Comparison of ENCODE assay signal across 8 cellular contexts in the genomic region with DNA sequence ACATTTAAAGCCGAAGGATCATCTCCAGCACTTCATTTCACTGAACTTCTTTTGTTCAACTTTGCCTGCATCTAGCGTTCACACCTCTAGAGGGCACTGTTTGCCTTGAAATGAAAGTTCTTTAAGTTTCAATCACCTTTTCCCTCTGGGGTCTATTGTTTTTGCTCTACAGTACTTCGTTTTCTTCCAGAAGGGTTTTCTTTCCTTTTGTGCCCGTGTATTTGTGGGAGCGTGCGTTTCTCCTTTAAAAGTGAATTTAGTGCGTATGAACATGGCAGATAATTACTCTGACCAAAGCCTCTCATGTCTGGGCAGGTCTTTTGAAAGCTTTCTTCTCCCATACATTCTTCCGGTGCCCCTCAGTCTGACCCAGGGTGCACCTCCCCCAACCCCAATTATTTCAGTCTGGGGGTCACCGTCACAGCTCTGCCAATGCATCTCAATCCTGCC.
DNase-seq lines count a peak whose midpoint lies in the region; ATAC-seq, FAIRE-seq and TF ChIP-seq lines count a peak whose summit lies in the region.

No MANE protein-coding gene starts in this region.

- H3K23ac ChIP-seq in H1 (ENCODE audit: insufficient read length): no peak overlapping the region

- 0 out of 2 replicates have a peak overlapping the region, but pooled peaks have one; percentile 60 for H2BK12ac ChIP-seq in H1 (ENCODE audit: low read depth, low read length)

- FAIRE-seq in H1 (lab: Jason Lieb, UNC): peak; percentile 99

- 21% methylated on average over 9 of the region's 9 CpGs; no CpG with 5 or more reads in 1 of the 2 experiments for WGBS in H1 (ENCODE audit: extremely low coverage in 1 of 2, insufficient coverage in 1 of 2, insufficient read length in 1 of 2, insufficient replicate concordance in 2 of 2, low coverage in 1 of 2, low lambda C conversion rate in 2 of 2, missing lambda C conversion rate in 1 of 2), 2 experiments

- H3K23me2 ChIP-seq in H1 (ENCODE audit: low read depth, low read length): no peaks in the 10 kb centered on the region

- in situ Hi-C loops in SK-MEL-5 (cut with HindIII; ENCODE audit: low pct_unique_long_range_greater_than_20kb, low sequenced_read_pairs): no loop called here

- H3K56ac ChIP-seq in H1 (replicated peaks; ENCODE audit: insufficient read length, low read depth, low read length): no peak overlapping the region

- H3K18ac ChIP-seq in H1 (ENCODE audit: extremely low read depth, low read length): no peak overlapping the region

- POLR2A ChIA-PET in A673 (lab: Charles Lee; ENCODE audit: low non-redundant PET): no interaction called here
- POLR2A ChIA-PET in H1 (lab: Charles Lee; ENCODE audit: partially characterized antibody): no interaction called here

- H4K91ac ChIP-seq in H1 (replicated peaks; ENCODE audit: insufficient read length, low read length): no peak overlapping the region

- H3K4me1 ChIP-seq in A673 (ENCODE audit: insufficient read depth, low read length, poor library complexity, severe bottlenecking) (peaks cover 31% of the 10 kb centered on the region), H1 (replicated peaks in 1 of 4; ENCODE audit: control insufficient read depth in 3 of 4, insufficient read depth in 4 of 4, low read length in 3 of 4) (peaks cover 2 to 11% (median 6%) of the 10 kb centered on the region in 4 experiments; a peak in 4 of 7 replicates), upper lobe of right lung (no peaks in the 10 kb centered on the region)

- peak overlapping the region; percentile 96; the same call in 1 of the 2 replicates for H2AFZ ChIP-seq in H1 (ENCODE audit: low read length)

- no peak overlapping the region for H2BK120ac ChIP-seq in H1 (replicated peaks; ENCODE audit: low read depth, low read length)

- no peak for TF ChIP-seq POLR2A in H1 (IDR thresholded peaks at IDR 0.05; ENCODE audit: control extremely low read depth in 1 of 2, low read depth in 2 of 2, low read length in 2 of 2)

- no peak overlapping the region for H3K4ac ChIP-seq in H1 (replicated peaks; ENCODE audit: insufficient read length, low read depth, low read length)

- H3K14ac ChIP-seq in H1 (ENCODE audit: insufficient read length): no peak overlapping the region

- H3K4me3 ChIP-seq in A673 (ENCODE audit: low read depth, low read length, poor library complexity, severe bottlenecking) (peak overlapping the region; percentile 2), H1 (ENCODE audit: extremely low read depth in 1 of 4, insufficient read depth in 2 of 4, low read depth in 3 of 4, low read length in 4 of 4) (peak overlapping the region in 1 of 4 experiments; percentile 39; a peak in 1 of 8 replicates), upper lobe of right lung (no peak overlapping the region)

- no peak overlapping the region for H2BK15ac ChIP-seq in H1 (ENCODE audit: low read length)

- H3K9me3 ChIP-seq in A673 (ENCODE audit: low read depth, low read length, poor library complexity, severe bottlenecking) (no peaks in the 10 kb centered on the region), H1 (ENCODE audit: insufficient read depth in 2 of 2, low read depth in 1 of 2, low read length in 1 of 2) (no peaks in the 10 kb centered on the region), upper lobe of right lung (no peaks in the 10 kb centered on the region)

- TF ChIP-seq EP300 in H1 (IDR thresholded peaks at IDR 0.05; ENCODE audit: borderline replicate concordance in 1 of 2, low read depth in 2 of 2, low read length in 2 of 2): no peak

- peak; percentile 89 to 91 for TF ChIP-seq RAD21 in H1 (IDR thresholded peaks at IDR 0.05 in 1 of 2, conservative IDR thresholded peaks at IDR 0.05 in 1 of 2; ENCODE audit: low read depth in 2 of 2, low read length in 2 of 2)

- H3K36me3 ChIP-seq in A673 (ENCODE audit: insufficient read depth, low read length, poor library complexity, severe bottlenecking) (no peaks in the 10 kb centered on the region), H1 (ENCODE audit: control insufficient read depth in 2 of 4, insufficient read depth in 4 of 4, low read length in 3 of 4) (no peaks in the 10 kb centered on the region), upper lobe of right lung (no peaks in the 10 kb centered on the region)

- intact Hi-C loops in A673 (cut with micrococcal nuclease; ENCODE audit: unreplicated experiment): loop anchor here (2.0 to 5.0 kb wide), 4 partner anchors 117 to 1663 kb away; no protein-coding TSS in a partner anchor
- intact Hi-C loops in upper lobe of right lung (cut with DNase I): no loop called here

- H3K27ac ChIP-seq in A673 (ENCODE audit: low read depth, low read length, poor library complexity, severe bottlenecking): peak overlapping the region; percentile 2
- no peak overlapping the region for H3K27ac ChIP-seq in H1 (ENCODE audit: low read depth, low read length)
- H3K27ac ChIP-seq in upper lobe of right lung: no peak overlapping the region

- TF ChIP-seq CTCF in A673 (conservative IDR thresholded peaks at IDR 0.05; ENCODE audit: low read depth, low read length) (peak; percentile 92), H1 (IDR thresholded peaks at IDR 0.05; ENCODE audit: control extremely low read depth in 1 of 3, insufficient read depth in 1 of 3, low read depth in 1 of 3, low read length in 3 of 3) (peak in 2 of 3 experiments; percentile 63 to 84; a peak in 3 of 4 replicates), upper lobe of right lung (IDR thresholded peaks at IDR 0.05) (peak; percentile 74)

- CTCF ChIA-PET in A673 (lab: Charles Lee) (interaction anchor here (0.8 kb wide), 1 partner anchor 1663 kb away, joined by 3 read pairs; no protein-coding TSS in a partner anchor), H1 (lab: Charles Lee; ENCODE audit: partially characterized antibody) (interaction anchor here (0.6 to 3.8 kb wide), 10 partner anchors 11 to 1663 kb away, joined by 3 to 15 read pairs (median 3); no protein-coding TSS in a partner anchor)

- no peaks in the 10 kb centered on the region for H3K79me1 ChIP-seq in H1 (ENCODE audit: low read depth, low read length)

- H3K4me2 ChIP-seq in H1 (ENCODE audit: insufficient read depth in 1 of 2, low read depth in 2 of 2, low read length in 2 of 2): peak overlapping the region in 1 of 2 experiments; percentile 44; a peak in 2 of 4 replicates

- H3K9ac ChIP-seq in H1 (replicated peaks in 1 of 4; ENCODE audit: extremely low read depth in 1 of 4, low read depth in 3 of 4, low read length in 3 of 4): no peak overlapping the region

- H2AK5ac ChIP-seq in H1 (ENCODE audit: low read depth, low read length): no peak overlapping the region

- H4K20me1 ChIP-seq in H1 (replicated peaks in 1 of 2; ENCODE audit: control insufficient read depth in 1 of 2, insufficient read depth in 2 of 2, low read length in 2 of 2): no peaks in the 10 kb centered on the region

- no peak overlapping the region for H4K8ac ChIP-seq in H1 (ENCODE audit: extremely low read depth, insufficient read depth, low read length)

- DNase-seq in A673 (ENCODE audit: low spot score): peak; percentile 91
- peak; percentile 58 for DNase-seq in GM03348 (ENCODE audit: low spot score)
- DNase-seq in NCI-H1048 (lab: John Stamatoyannopoulos, UW): peak; percentile 93
- peak; percentile 69 for DNase-seq in SK-MEL-5 (ENCODE audit: low read depth, low spot score)
- peak; percentile 65 to 83 for DNase-seq in H1 (ENCODE audit: low read depth in 1 of 2, low spot score in 2 of 2)
- peak; percentile 72 for DNase-seq in myocyte (ENCODE audit: low read depth)
- no peak for DNase-seq in upper lobe of right lung

- no peaks in the 10 kb centered on the region for H3K79me2 ChIP-seq in H1 (ENCODE audit: control insufficient read depth in 1 of 2, insufficient read depth in 2 of 2, low read length in 2 of 2)

- H2BK5ac ChIP-seq in H1 (ENCODE audit: low read depth, low read length): peak overlapping the region; percentile 8; the same call in 1 of the 2 replicates

- ATAC-seq in upper lobe of right lung (peak; percentile 41), HG02623 (IDR thresholded peaks at IDR 0.05; ENCODE audit: unreplicated experiment) (no peak)

- no TSS peak for BruUV-seq in A673 (replicated peaks; lab: Mats Ljungman, UMichigan)

- H3K27me3 ChIP-seq in A673 (replicated peaks; ENCODE audit: insufficient read depth, low read depth, low read length, poor library complexity) (no peaks in the 10 kb centered on the region), H1 (replicated peaks in 1 of 4; ENCODE audit: control insufficient read depth in 3 of 4, extremely low read depth in 1 of 4, insufficient read depth in 3 of 4, low read length in 3 of 4) (no peaks in the 10 kb centered on the region), upper lobe of right lung (no peaks in the 10 kb centered on the region)

- 0 out of 2 replicates have a peak overlapping the region, but pooled peaks have one; percentile 53 for H2BK20ac ChIP-seq in H1 (ENCODE audit: low read length)

- H4K5ac ChIP-seq in H1 (ENCODE audit: insufficient read length, low read depth, low read length): no peak overlapping the region

TF ChIP-seq in H1, 55 proteins besides CTCF, POLR2A, EP300 and RAD21:
- TF ChIP-seq FOSL1 (IDR thresholded peaks at IDR 0.05; ENCODE audit: insufficient read depth, low read depth, low read length): no peak
- no peak for TF ChIP-seq GTF2F1 (IDR thresholded peaks at IDR 0.05; ENCODE audit: borderline replicate concordance, low read depth, low read length)
- TF ChIP-seq EGR1 (IDR thresholded peaks at IDR 0.05; ENCODE audit: borderline replicate concordance, low read depth, low read length): no peak
